In genomic region chr9:2620876-2621677, GRCh38 we compare ENCODE assay signal across 7 cellular contexts. TPM values are rescaled to one million over a fixed set of nuclear protein-coding genes. Genes with fewer than 3 reads are reported as not detected.
DNase-seq lines count a peak whose midpoint lies in the region; ATAC-seq and TF ChIP-seq lines count a peak whose summit lies in the region.

No MANE protein-coding gene starts in this region.

- peak; percentile 50 for DNase-seq in NCI-H2081 treated with DMSO at 0.1 percent for 48 hours (lab: John Stamatoyannopoulos, UW)
- DNase-seq in UCSD-AML1 (lab: John Stamatoyannopoulos, UW; ENCODE audit: unreplicated experiment), result peak; percentile 82
- peak; percentile 91 for DNase-seq in chondrocyte (ENCODE audit: low spot score)
- peak; percentile 77 for DNase-seq in stimulated activated CD4-positive, alpha-beta T cell treated with anti-CD3 and anti-CD28 coated beads, Interleukin-15, amount 100 ng/mL, for 24 hours

- no peaks in the 10 kb centered on the region for H3K27me3 Mint-ChIP-seq in chondrocyte (ENCODE audit: low read depth)

- peak; percentile 39 for TF ChIP-seq CTCF in chondrocyte (IDR thresholded peaks at IDR 0.05)

- no peaks in the 10 kb centered on the region for H3K9me3 Mint-ChIP-seq in chondrocyte (ENCODE audit: low read depth)

- H3K4me3 Mint-ChIP-seq in chondrocyte (ENCODE audit: unreplicated experiment), result peak overlapping the region; percentile 92

- peaks cover 39% of the 10 kb centered on the region for H3K4me1 Mint-ChIP-seq in chondrocyte (ENCODE audit: low read depth)

- peak overlapping the region; percentile 64 for H3K27ac ChIP-seq in layer of hippocampus (ENCODE audit: low read depth, low read length)

- no peaks in the 10 kb centered on the region for H3K27me3 ChIP-seq in layer of hippocampus (ENCODE audit: control insufficient read depth, insufficient read depth, low read length)

- no peaks in the 10 kb centered on the region for H3K36me3 Mint-ChIP-seq in chondrocyte (ENCODE audit: low read depth)

- peak overlapping the region; percentile 94 for H3K27ac Mint-ChIP-seq in chondrocyte (ENCODE audit: unreplicated experiment)

- peak; percentile 39 for ATAC-seq in GM18505 (IDR thresholded peaks at IDR 0.05; ENCODE audit: unreplicated experiment)
- ATAC-seq in HG02981 (IDR thresholded peaks at IDR 0.05; ENCODE audit: unreplicated experiment), result peak; percentile 38

- TF ChIP-seq POLR2A in GM18505 (IDR thresholded peaks at IDR 0.05; ENCODE audit: borderline replicate concordance, extremely low read depth, insufficient read depth, insufficient read length), result no peak

RNA-seq across cellular contexts. Expression of gene VLDLR, which starts 0.5 kb away (rescaled TPM):
- 33.5 to 106 TPM (median 97.7 TPM) in 3 replicates for total RNA-seq in chondrocyte

Comparison
In these comparisons a context has a peak if more than half of its experiments do, and no peak if none do; other contexts are left out.
1. Peak in every context shown above with its lines: DNase-seq, ATAC-seq and H3K27ac ChIP-seq.